1 cellular context compared by ENCODE assay signal in the genomic region with DNA sequence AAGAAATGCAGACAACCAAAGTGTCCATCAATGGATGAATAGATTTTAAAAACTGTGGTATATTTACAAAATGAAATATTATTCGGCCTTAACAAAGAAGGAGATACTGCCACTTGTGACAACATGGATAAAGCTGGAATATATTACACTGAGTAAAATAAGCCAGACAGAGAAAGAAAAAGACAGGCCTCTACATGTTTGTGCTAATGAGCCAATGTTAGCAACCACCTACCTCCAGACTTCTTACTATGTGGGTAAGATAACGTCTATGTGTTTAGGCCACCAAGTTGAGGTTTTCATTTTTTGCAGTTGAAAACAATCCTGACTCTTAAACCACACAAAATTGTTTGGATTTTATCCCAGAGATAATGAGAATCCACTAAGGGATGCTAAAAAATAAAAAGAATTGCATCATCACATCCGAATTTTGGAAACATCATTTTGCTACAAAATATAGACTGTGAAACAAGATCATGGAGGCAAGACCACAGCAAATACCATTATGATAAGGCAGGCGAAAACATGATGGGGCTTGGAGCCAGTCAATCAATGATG.
A peak's percentile ranks its signal among the peaks of the same experiment; 100 is the strongest.
TF ChIP-seq lines count a peak whose summit lies in the region.

No MANE protein-coding gene starts in this region.

TF ChIP-seq in HepG2, 621 proteins besides CTCF, POLR2A, EP300 and RAD21:
- TF ChIP-seq NAIF1 (CRISPR knock-in tag; IDR thresholded peaks at IDR 0.05; ENCODE audit: borderline replicate concordance) (no peak), POLR2AphosphoS5 (IDR thresholded peaks at IDR 0.05; ENCODE audit: low read depth, low read length) (peak; percentile 13; the same call in 1 of the 2 replicates), ZNF816 (CRISPR knock-in tag; IDR thresholded peaks at IDR 0.05; ENCODE audit: borderline replicate concordance) (0 out of 2 replicates have a peak, but pooled peaks have one; percentile 37), ZNF670 (CRISPR knock-in tag; IDR thresholded peaks at IDR 0.05; ENCODE audit: borderline replicate concordance) (0 out of 2 replicates have a peak, but pooled peaks have one; percentile 45), ZBTB42 (CRISPR knock-in tag; IDR thresholded peaks at IDR 0.05) (no peak), KLF15 (CRISPR knock-in tag; IDR thresholded peaks at IDR 0.05; ENCODE audit: borderline replicate concordance) (no peak), ATF7 (IDR thresholded peaks at IDR 0.05) (peak; percentile 64), ATF7 (CRISPR knock-in tag; IDR thresholded peaks at IDR 0.05) (no peak), CBX2 (IDR thresholded peaks at IDR 0.05; ENCODE audit: low read depth, low read length) (no peak), CBX2 (CRISPR knock-in tag; IDR thresholded peaks at IDR 0.05; ENCODE audit: low read depth) (no peak), ZNF234 (CRISPR knock-in tag; conservative IDR thresholded peaks at IDR 0.05) (no peak), CEBPB (IDR thresholded peaks at IDR 0.05; ENCODE audit: borderline replicate concordance, low read depth, low read length) (peak; percentile 46; the same call in 1 of the 2 replicates)
- TF ChIP-seq, protein P1, sequence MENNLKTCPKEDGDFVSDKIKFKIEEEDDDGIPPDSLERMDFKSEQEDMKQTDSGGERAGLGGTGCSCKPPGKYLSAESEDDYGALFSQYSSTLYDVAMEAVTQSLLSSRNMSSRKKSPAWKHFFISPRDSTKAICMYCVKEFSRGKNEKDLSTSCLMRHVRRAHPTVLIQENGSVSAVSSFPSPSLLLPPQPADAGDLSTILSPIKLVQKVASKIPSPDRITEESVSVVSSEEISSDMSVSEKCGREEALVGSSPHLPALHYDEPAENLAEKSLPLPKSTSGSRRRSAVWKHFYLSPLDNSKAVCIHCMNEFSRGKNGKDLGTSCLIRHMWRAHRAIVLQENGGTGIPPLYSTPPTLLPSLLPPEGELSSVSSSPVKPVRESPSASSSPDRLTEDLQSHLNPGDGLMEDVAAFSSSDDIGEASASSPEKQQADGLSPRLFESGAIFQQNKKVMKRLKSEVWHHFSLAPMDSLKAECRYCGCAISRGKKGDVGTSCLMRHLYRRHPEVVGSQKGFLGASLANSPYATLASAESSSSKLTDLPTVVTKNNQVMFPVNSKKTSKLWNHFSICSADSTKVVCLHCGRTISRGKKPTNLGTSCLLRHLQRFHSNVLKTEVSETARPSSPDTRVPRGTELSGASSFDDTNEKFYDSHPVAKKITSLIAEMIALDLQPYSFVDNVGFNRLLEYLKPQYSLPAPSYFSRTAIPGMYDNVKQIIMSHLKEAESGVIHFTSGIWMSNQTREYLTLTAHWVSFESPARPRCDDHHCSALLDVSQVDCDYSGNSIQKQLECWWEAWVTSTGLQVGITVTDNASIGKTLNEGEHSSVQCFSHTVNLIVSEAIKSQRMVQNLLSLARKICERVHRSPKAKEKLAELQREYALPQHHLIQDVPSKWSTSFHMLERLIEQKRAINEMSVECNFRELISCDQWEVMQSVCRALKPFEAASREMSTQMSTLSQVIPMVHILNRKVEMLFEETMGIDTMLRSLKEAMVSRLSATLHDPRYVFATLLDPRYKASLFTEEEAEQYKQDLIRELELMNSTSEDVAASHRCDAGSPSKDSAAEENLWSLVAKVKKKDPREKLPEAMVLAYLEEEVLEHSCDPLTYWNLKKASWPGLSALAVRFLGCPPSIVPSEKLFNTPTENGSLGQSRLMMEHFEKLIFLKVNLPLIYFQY (CRISPR knock-in tag; IDR thresholded peaks at IDR 0.05; ENCODE audit: borderline replicate concordance), result no peak
